9 cellular contexts compared by ENCODE assay signal in genomic region chr4:5708829-5709680, GRCh38. TPM values are rescaled to one million over a fixed set of nuclear protein-coding genes. Genes with fewer than 3 reads are reported as not detected.
DNase-seq lines count a peak whose midpoint lies in the region; TF ChIP-seq lines count a peak whose summit lies in the region.
"Had no signal": no experiment of that assay in that cellular context is flagged by ENCODE, and none has a peak within 500 bp of the region (broad histone marks: within the 10 kb centered on the region; RNA-seq: fewer than 3 reads in every experiment).

No MANE protein-coding gene starts in this region.

- H3K9me3 Mint-ChIP-seq in endothelial cell (ENCODE audit: unreplicated experiment), result peaks cover 2% of the 10 kb centered on the region

- H3K27ac Mint-ChIP-seq in endothelial cell (ENCODE audit: unreplicated experiment), result no peak overlapping the region

- no peak for TF ChIP-seq POLR2A in vagina (IDR thresholded peaks at IDR 0.05)

- H3K4me3 Mint-ChIP-seq in endothelial cell (ENCODE audit: unreplicated experiment), result peak overlapping the region; percentile 76

- WGBS in mesodermal cell (ENCODE audit: insufficient coverage in 2 of 2), 2 experiments, result 55 to 59% methylated on average over 23 to 26 of the region's 27 CpGs

- H3K36me3 ChIP-seq in mesodermal cell (ENCODE audit: control insufficient read depth, insufficient read depth, low read length) (peaks cover 5% of the 10 kb centered on the region), vagina (no peaks in the 10 kb centered on the region)

- H3K27ac ChIP-seq in mesodermal cell (ENCODE audit: low read depth, low read length, severe bottlenecking), result no peak overlapping the region
- peak overlapping the region; percentile 90 for H3K27ac ChIP-seq in vagina

- intact Hi-C loops in vagina (cut with DNase I), result no loop called here

- peaks cover 18% of the 10 kb centered on the region for H3K36me3 Mint-ChIP-seq in endothelial cell (ENCODE audit: low read depth, unreplicated experiment)

- peaks cover 6% of the 10 kb centered on the region for H3K9me3 ChIP-seq in mesodermal cell (ENCODE audit: control insufficient read depth, low read length)
- H3K9me3 ChIP-seq in vagina, result no peaks in the 10 kb centered on the region

- TF ChIP-seq CTCF in endothelial cell (IDR thresholded peaks at IDR 0.05; ENCODE audit: unreplicated experiment), result no peak
- no peak for TF ChIP-seq CTCF in vagina (IDR thresholded peaks at IDR 0.05)

- peaks cover 28% of the 10 kb centered on the region for H3K4me1 Mint-ChIP-seq in endothelial cell (ENCODE audit: unreplicated experiment)

- peaks cover 19% of the 10 kb centered on the region for H3K27me3 Mint-ChIP-seq in endothelial cell (ENCODE audit: unreplicated experiment)

- H3K4me3 ChIP-seq in mesodermal cell (ENCODE audit: extremely low read depth, insufficient read depth, low read length, poor library complexity, severe bottlenecking) (peak overlapping the region; percentile 53), vagina (peak overlapping the region; percentile 61 to 89)

- no peaks in the 10 kb centered on the region for H3K27me3 ChIP-seq in vagina

- DNase-seq in NCI-H524 (lab: John Stamatoyannopoulos, UW) (peak; percentile 24 to 31), NCI-H524 treated with DMSO at 0.1 percent for 48 hours (lab: John Stamatoyannopoulos, UW) (no peak), endothelial cell (ENCODE audit: low spot score) (peak; percentile 12), vagina (ENCODE audit: extremely low spot score in 2 of 2) (no peak), hypothalamus (lab: John Stamatoyannopoulos, UW) (no peak), GM19240 (ENCODE audit: insufficient read length, low spot score) (no peak), foreskin melanocyte (no peak)
- DNase-seq: AML-193 had no signal

- H3K4me1 ChIP-seq in mesodermal cell (ENCODE audit: control insufficient read depth, insufficient read depth, low read length, poor library complexity, severe bottlenecking) (peaks cover 11% of the 10 kb centered on the region), vagina (peaks cover 56% of the 10 kb centered on the region)

RNA-seq across cellular contexts. Expression of gene EVC2, which starts 0.7 kb away (rescaled TPM):
- total RNA-seq in endothelial cell (ENCODE audit: unreplicated experiment) (7.4 TPM), vagina (23.8 TPM)
- 4.9 TPM for polyA plus RNA-seq in mesodermal cell (2013, experiment 1 of 2)
- polyA plus RNA-seq in mesodermal cell (2013, experiment 2 of 2), result 3.9 TPM

RNA-seq across cellular contexts. Expression of gene EVC, which starts 1.9 kb away (rescaled TPM):
- total RNA-seq in endothelial cell (ENCODE audit: unreplicated experiment), result 14.9 TPM
- 9.1 TPM for polyA plus RNA-seq in mesodermal cell (2013, experiment 1 of 2)
- 6.9 TPM for polyA plus RNA-seq in mesodermal cell (2013, experiment 2 of 2)
- total RNA-seq in vagina, result 19.4 TPM

Comparison
In these comparisons a context has a peak if more than half of its experiments do, and no peak if none do; other contexts are left out.
1. DNase-seq: peak in NCI-H524 (2 of 2) and endothelial cell (single experiment); none in NCI-H524 treated with DMSO at 0.1 percent for 48 hours (single experiment), vagina (0 of 2), hypothalamus (0 of 51), GM19240 (single experiment) and foreskin melanocyte (single experiment).